Comparison of ENCODE assay signal across 26 cellular contexts in the genomic region with DNA sequence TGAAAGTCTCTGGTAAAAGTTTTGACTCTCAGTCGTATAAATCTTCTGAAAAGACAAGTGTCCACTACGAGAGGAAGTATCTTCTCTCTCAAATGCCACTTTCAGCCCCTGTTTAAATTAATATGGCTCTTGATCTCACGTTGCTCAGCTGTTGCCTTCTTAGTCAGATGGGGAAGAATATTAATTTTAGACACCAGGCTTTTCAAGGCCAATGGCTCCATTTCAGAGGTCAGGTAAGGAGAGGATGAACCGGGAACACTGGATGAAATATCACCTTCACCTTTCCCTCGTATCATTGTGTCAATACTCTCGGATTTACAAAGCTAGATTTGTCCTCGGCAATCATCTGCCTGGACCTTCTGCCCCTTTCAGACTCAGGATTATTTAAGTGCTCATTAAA. TPM values are rescaled to one million over a fixed set of nuclear protein-coding genes. Genes with fewer than 3 reads are reported as not detected.
DNase-seq lines count a peak whose midpoint lies in the region; ATAC-seq, FAIRE-seq and TF ChIP-seq lines count a peak whose summit lies in the region.
"Had no signal": no experiment of that assay in that cellular context is flagged by ENCODE, and none has a peak within 500 bp of the region (broad histone marks: within the 10 kb centered on the region; RNA-seq: fewer than 3 reads in every experiment).

A gene (minus strand): TSS at position 91 of the 400 bp plus-strand sequence. CDS start 1,628 bp downstream, outside the sequence.

- H3K4me3 ChIP-seq in HepG2 (replicated peaks in 1 of 3; ENCODE audit: insufficient read depth in 1 of 3, low read depth in 2 of 3, low read length in 3 of 3) (no peak within 1 kb of the TSS), right lobe of liver (no peak within 1 kb of the TSS), astrocyte (ENCODE audit: insufficient read depth, low read depth, low read length) (no peak within 1 kb of the TSS), aorta (ENCODE audit: low read length in 2 of 2) (peak within 1 kb of the TSS; percentile 21 to 33)
- H3K4me3 ChIP-seq: BLaER1, cardiac muscle cell had no signal

- CTCF ChIA-PET in HepG2 (lab: Yijun Ruan, JAX; ENCODE audit: low intra/inter-chr PET ratio, low total read pairs), result interaction anchor here (1.8 to 2.8 kb wide), 2 partner anchors 12 to 1155 kb away, joined by 6 to 26 read pairs; no protein-coding TSS in a partner anchor

- TF ChIP-seq CTCF in HepG2 (CRISPR knock-in tag; IDR thresholded peaks at IDR 0.05) (no peak), right lobe of liver (IDR thresholded peaks at IDR 0.05) (no peak), astrocyte (IDR thresholded peaks at IDR 0.05; ENCODE audit: insufficient read depth, low read depth, low read length) (no peak), nephron (IDR thresholded peaks at IDR 0.05; ENCODE audit: unreplicated experiment in 3 of 3) (no peak)

- DNase-seq in HepG2 (ENCODE audit: low spot score) (no peak), right lobe of liver (no peak), astrocyte (ENCODE audit: low read depth) (no peak), aorta (no peak), NCI-H226 (no peak)
- DNase-seq in activated naive CD4-positive, alpha-beta T cell treated with anti-CD3 and anti-CD28 coated beads, Interleukin-2, amount 50 U/mL, for 16 hours, result no peak
- DNase-seq in activated CD8-positive, alpha-beta memory T cell treated with anti-CD3 and anti-CD28 coated beads, Interleukin-2, amount 50 U/mL, for 4 hours, result no peak
- DNase-seq: activated CD4-positive, alpha-beta T cell treated with anti-CD3 and anti-CD28 coated beads for 36 hours; activated gamma-delta T cell; activated T-cell treated with anti-CD3 and anti-CD28 coated beads, Interleukin-2, amount 50 U/mL, for 1 hour; amniotic stem cell; Caco-2; DMS79 treated with DMSO at 0.1 percent for 48 hours; HCEC 1CT; kidney; NCI-H1105 treated with DMSO at 0.1 percent for 48 hours; NCI-H2081 treated with DMSO at 0.1 percent for 48 hours; nucleus accumbens; stimulated activated CD4-positive, alpha-beta T cell treated with anti-CD3 and anti-CD28 coated beads, Interleukin-4, amount 100 ng/mL, for 24 hours; stimulated activated naive B cell treated with anti-CD40 and anti-IgM and Interleukin-4, amounts not matched to agents 10 μg/mL and 1 μg/mL and 100 μg/mL, for 72 hours had no signal

- TF ChIP-seq RAD21 in HepG2 (CRISPR knock-in tag; IDR thresholded peaks at IDR 0.05), result no peak

- H2AFZ ChIP-seq in HepG2 (ENCODE audit: low read length), result no peak within 1 kb of the TSS
- no peak within 1 kb of the TSS for H2AFZ ChIP-seq in astrocyte (ENCODE audit: low read depth, low read length)

- TF ChIP-seq EP300 in HepG2 (IDR thresholded peaks at IDR 0.05; ENCODE audit: low read depth in 2 of 2, low read length in 2 of 2) (no peak; a peak in 1 of 4 replicates), HepG2 (CRISPR knock-in tag; IDR thresholded peaks at IDR 0.05; ENCODE audit: borderline replicate concordance) (no peak)

- no peak within 1 kb of the TSS for H3K9ac ChIP-seq in HepG2 (ENCODE audit: insufficient read depth, low read depth, low read length)
- H3K9ac ChIP-seq in astrocyte (ENCODE audit: low read length), result no peak within 1 kb of the TSS
- H3K9ac ChIP-seq: BLaER1 had no signal

- intact Hi-C loops in HepG2 (cut with micrococcal nuclease; ENCODE audit: unreplicated experiment), result loop anchor here (1.0 kb wide), 1 partner anchor 13 kb away; no protein-coding TSS in a partner anchor
- intact Hi-C loops in right lobe of liver (cut with DNase I), result no loop called here
- intact Hi-C loops in aorta (cut with DNase I), result loop anchor here (2.0 to 5.0 kb wide), 2 partner anchors 1154 kb away; no protein-coding TSS in a partner anchor

- H4K20me1 ChIP-seq in HepG2 (ENCODE audit: insufficient read depth, low read length), result no peaks in the 10 kb centered on the region
- H4K20me1 ChIP-seq in astrocyte (ENCODE audit: insufficient read depth, low read length), result no peaks in the 10 kb centered on the region
- H4K20me1 ChIP-seq: BLaER1 had no signal

- peaks cover 29% of the 10 kb centered on the region for H3K4me1 ChIP-seq in HepG2 (ENCODE audit: insufficient read depth, low read length)
- no peaks in the 10 kb centered on the region for H3K4me1 ChIP-seq in right lobe of liver
- H3K4me1 ChIP-seq in astrocyte (ENCODE audit: insufficient read depth, low read length), result peaks cover 4% of the 10 kb centered on the region
- peaks cover 0 to 2% of the 10 kb centered on the region in 2 donors for H3K4me1 ChIP-seq in aorta (ENCODE audit: control insufficient read depth in 1 of 2, insufficient read depth in 2 of 2, low read length in 2 of 2)

- in situ Hi-C loops in HepG2 (cut with HindIII; ENCODE audit: extremely low pct_ligation_motif_present, low pct_unique_long_range_greater_than_20kb), result no loop called here

- H3K9me3 ChIP-seq in HepG2 (ENCODE audit: low read length), result no peaks in the 10 kb centered on the region
- no peaks in the 10 kb centered on the region for H3K9me3 ChIP-seq in right lobe of liver
- H3K9me3 ChIP-seq in astrocyte (ENCODE audit: insufficient read depth, low read depth, low read length), result no peaks in the 10 kb centered on the region
- no peaks in the 10 kb centered on the region for H3K9me3 ChIP-seq in aorta (ENCODE audit: control insufficient read depth, low read length)
- H3K9me3 ChIP-seq: BLaER1, Caco-2 had no signal

- H3K4me1 Mint-ChIP-seq in astrocyte (ENCODE audit: low read depth, unreplicated experiment) (peaks cover 7% of the 10 kb centered on the region), nephron (peaks cover 43% of the 10 kb centered on the region)

- H3K36me3 Mint-ChIP-seq in astrocyte (ENCODE audit: low read depth, unreplicated experiment) (no peaks in the 10 kb centered on the region), nephron (ENCODE audit: low read depth) (no peaks in the 10 kb centered on the region)
- H3K36me3 Mint-ChIP-seq: stimulated activated naive B cell treated with anti-CD40 and anti-IgM and Interleukin-4, amounts not matched to agents 10 μg/mL and 1 μg/mL and 100 μg/mL, for 72 hours had no signal

- BruUV-seq in HepG2 (replicated peaks; lab: Mats Ljungman, UMichigan), result no TSS peak

- H3K27ac Mint-ChIP-seq in astrocyte (ENCODE audit: unreplicated experiment) (no peak within 1 kb of the TSS), nephron (peak within 1 kb of the TSS in 1 of 3 experiments; percentile 80)
- H3K27ac Mint-ChIP-seq: activated CD4-positive, alpha-beta T cell treated with anti-CD3 and anti-CD28 coated beads for 36 hours; stimulated activated naive B cell treated with anti-CD40 and anti-IgM and Interleukin-4, amounts not matched to agents 10 μg/mL and 1 μg/mL and 100 μg/mL, for 72 hours; T-helper 1 cell treated with Interleukin-12 subunit alpha and Interleukin-12 subunit beta and Interleukin-4 antibody, amounts not matched to agents 30 μg/mL and 1 μg/mL, for 36 hours had no signal

- H3K36me3 ChIP-seq in HepG2 (replicated peaks in 1 of 2; ENCODE audit: control insufficient read depth in 1 of 2, insufficient read depth in 2 of 2, low read length in 2 of 2) (no peaks in the 10 kb centered on the region), right lobe of liver (no peaks in the 10 kb centered on the region), astrocyte (ENCODE audit: insufficient read depth, low read length) (no peaks in the 10 kb centered on the region), aorta (ENCODE audit: control insufficient read depth in 1 of 2, insufficient read depth in 2 of 2, low read length in 1 of 2) (no peaks in the 10 kb centered on the region)
- H3K36me3 ChIP-seq: BLaER1, cardiac muscle cell had no signal

- FAIRE-seq in HepG2 (lab: Jason Lieb, UNC) (no peak), astrocyte (lab: Jason Lieb, UNC) (no peak)
- FAIRE-seq: endometrium had no signal

- no peak within 1 kb of the TSS for H3K27ac ChIP-seq in HepG2 (ENCODE audit: extremely low read length, insufficient read depth, low read length)
- no peak within 1 kb of the TSS for H3K27ac ChIP-seq in right lobe of liver
- H3K27ac ChIP-seq in astrocyte (ENCODE audit: low read depth, low read length), result no peak within 1 kb of the TSS
- no peak within 1 kb of the TSS for H3K27ac ChIP-seq in aorta (ENCODE audit: low read depth in 1 of 2, low read length in 2 of 2)
- H3K27ac ChIP-seq: BLaER1, cardiac muscle cell, HL-60 had no signal

- H3K27me3 Mint-ChIP-seq in astrocyte (ENCODE audit: low read depth, unreplicated experiment) (peaks cover 2% of the 10 kb centered on the region), nephron (ENCODE audit: low read depth) (peaks cover 12% of the 10 kb centered on the region)

- WGBS in HepG2 (ENCODE audit: low lambda C conversion rate), result 17% methylated on average over 7 of the region's 7 CpGs
- WGBS in right lobe of liver (ENCODE audit: insufficient coverage, low coverage, low lambda C conversion rate, missing lambda C conversion rate), result 61% methylated on average over 7 of the region's 7 CpGs
- 87 to 89% methylated on average over 7 of the region's 7 CpGs for WGBS in aorta, 2 donors

- H3K79me2 ChIP-seq in HepG2 (ENCODE audit: insufficient read depth, low read length) (no peaks in the 10 kb centered on the region), astrocyte (ENCODE audit: insufficient read depth, low read length) (no peaks in the 10 kb centered on the region)

- H3K9me3 Mint-ChIP-seq in astrocyte (ENCODE audit: unreplicated experiment) (no peaks in the 10 kb centered on the region), nephron (no peaks in the 10 kb centered on the region)
- H3K9me3 Mint-ChIP-seq: stimulated activated naive B cell treated with anti-CD40 and anti-IgM and Interleukin-4, amounts not matched to agents 10 μg/mL and 1 μg/mL and 100 μg/mL, for 72 hours; T-helper 1 cell treated with Interleukin-12 subunit alpha and Interleukin-12 subunit beta and Interleukin-4 antibody, amounts not matched to agents 30 μg/mL and 1 μg/mL, for 36 hours had no signal

- H3K4me2 ChIP-seq in HepG2 (ENCODE audit: low read depth, low read length), result peak within 1 kb of the TSS; percentile 32; the same call in 1 of the 2 replicates
- H3K4me2 ChIP-seq in astrocyte (ENCODE audit: low read length), result peak within 1 kb of the TSS; percentile 40

- H3K27me3 ChIP-seq in HepG2 (ENCODE audit: control insufficient read depth in 1 of 2, insufficient read depth in 2 of 2, low read length in 2 of 2) (peaks cover 2 to 6% of the 10 kb centered on the region in 2 experiments; a peak in 2 of 5 replicates), right lobe of liver (no peaks in the 10 kb centered on the region), astrocyte (ENCODE audit: insufficient read depth, low read length) (peaks cover 6% of the 10 kb centered on the region), aorta (ENCODE audit: control insufficient read depth in 1 of 2, insufficient read depth in 2 of 2, low read length in 1 of 2) (no peaks in the 10 kb centered on the region)
- H3K27me3 ChIP-seq: BLaER1, cardiac muscle cell had no signal

- POLR2A ChIA-PET in HepG2 (lab: Yijun Ruan, JAX), result no interaction called here

- no peak for TF ChIP-seq POLR2A in HepG2 (IDR thresholded peaks at IDR 0.05; ENCODE audit: insufficient read depth in 1 of 2, low read depth in 2 of 2, low read length in 2 of 2)
- TF ChIP-seq POLR2A in right lobe of liver (IDR thresholded peaks at IDR 0.05), result no peak

- ATAC-seq in HepG2 (no peak), right lobe of liver (no peak), aorta (ENCODE audit: low FRiP score) (no peak)
- ATAC-seq: stimulated activated naive B cell treated with anti-CD40 and anti-IgM and Interleukin-4, amounts not matched to agents 10 μg/mL and 1 μg/mL and 100 μg/mL, for 72 hours had no signal

- H3K4me3 Mint-ChIP-seq in astrocyte (ENCODE audit: unreplicated experiment) (no peak within 1 kb of the TSS), nephron (peak within 1 kb of the TSS; percentile 5 to 73 (median 53))
- H3K4me3 Mint-ChIP-seq: activated CD4-positive, alpha-beta T cell treated with anti-CD3 and anti-CD28 coated beads for 36 hours; stimulated activated naive B cell treated with anti-CD40 and anti-IgM and Interleukin-4, amounts not matched to agents 10 μg/mL and 1 μg/mL and 100 μg/mL, for 72 hours; T-helper 1 cell treated with Interleukin-12 subunit alpha and Interleukin-12 subunit beta and Interleukin-4 antibody, amounts not matched to agents 30 μg/mL and 1 μg/mL, for 36 hours had no signal

RNA-seq across cellular contexts. Expression of the gene that starts here (rescaled TPM):
- total RNA-seq in HepG2 (2016; rRNA removed; fragmentation: Illumina TruSeq; extraction: Trizol) (0.15 and 0.29 TPM in 2 replicates), right lobe of liver (under 1 TPM in 5 of 6 experiments, not detected in 1; 0.22 to 0.46 (median 0.27) TPM), astrocyte (0.23 and 0.55 TPM in 2 replicates), aorta (1 to 10 TPM; 1.4 to 1.7 TPM)
- 0.09 and 0.10 TPM in 2 replicates for total RNA-seq in HepG2 (2016; cell fraction: cytosol; rRNA removed; fragmentation: Illumina TruSeq; extraction: Trizol; ENCODE audit: low read depth)
- total RNA-seq in HepG2 (2016; cell fraction: insoluble cytoplasmic fraction; rRNA removed; fragmentation: Illumina TruSeq; extraction: Trizol), result 0.16 and 0.32 TPM in 2 replicates
- total RNA-seq in HepG2 (2016; cell fraction: membrane; rRNA removed; fragmentation: Illumina TruSeq; extraction: Trizol), result 0.03 and 0.10 TPM in 2 replicates
- total RNA-seq in HepG2 (2016; cell fraction: nucleus; rRNA removed; fragmentation: Illumina TruSeq; extraction: Trizol), result 0.31 and 0.34 TPM in 2 replicates
- polyA plus RNA-seq in HepG2 (2011; rRNA removed) (0.26 and 0.46 TPM in 2 replicates), aorta (1 to 10 TPM in 1 of 2 donors, under 1 TPM in 1; 0.38 to 2.5 TPM)
- polyA plus RNA-seq in HepG2 (2011; cell fraction: cytosol; rRNA removed), result 0.07 and 0.17 TPM in 2 replicates
- polyA plus RNA-seq in HepG2 (2011; cell fraction: nucleus; rRNA removed), result 1.3 and 2.2 TPM in 2 replicates
- polyA plus RNA-seq in HepG2 (2012), result 0.49 and 0.50 TPM in 2 replicates
- polyA plus RNA-seq in HepG2 (2016; cell fraction: cytosol; fragmentation: Illumina TruSeq; extraction: Trizol; ENCODE audit: low read depth), result 0.02 TPM in 1 of 2 replicates, not detected in the other
- polyA plus RNA-seq in HepG2 (2016; cell fraction: insoluble cytoplasmic fraction; fragmentation: Illumina TruSeq; extraction: Trizol; ENCODE audit: low read depth), result 0.11 and 0.14 TPM in 2 replicates
- polyA plus RNA-seq in HepG2 (2016; cell fraction: membrane; fragmentation: Illumina TruSeq; extraction: Trizol; ENCODE audit: low read depth), result 0.06 and 0.08 TPM in 2 replicates
- polyA plus RNA-seq in HepG2 (2016; cell fraction: nucleus; fragmentation: Illumina TruSeq; extraction: Trizol; ENCODE audit: insufficient read depth, low read depth), result 0.44 and 0.70 TPM in 2 replicates
- 0.10 and 0.33 TPM in 2 replicates for polyA minus RNA-seq in HepG2 (2011; rRNA and poly(A)+ RNA removed; ENCODE audit: low replicate concordance)
- 0.09 TPM in 1 of 2 replicates, not detected in the other for polyA minus RNA-seq in HepG2 (2011; cell fraction: cytosol; rRNA and poly(A)+ RNA removed)
- polyA minus RNA-seq in HepG2 (2011; cell fraction: nucleus; rRNA and poly(A)+ RNA removed), result 0.64 and 0.87 TPM in 2 replicates

Comparison
In these comparisons a context has a peak if more than half of its experiments do, and no peak if none do; other contexts are left out.
1. intact Hi-C loops: an anchor here in HepG2 (1.0 kb wide) and aorta (2.0 to 5.0 kb wide); none called in right lobe of liver.
2. H3K4me3 ChIP-seq: peak in aorta (2 of 2); none in HepG2 (0 of 3), right lobe of liver (0 of 3) and astrocyte (single experiment).